In genomic region chr16:675884-676564, GRCh38 we compare ENCODE assay signal across 10 cellular contexts. TPM values are rescaled to one million over a fixed set of nuclear protein-coding genes. Genes with fewer than 3 reads are reported as not detected.
DNase-seq lines count a peak whose midpoint lies in the region; TF ChIP-seq lines count a peak whose summit lies in the region.
"Had no signal": no experiment of that assay in that cellular context is flagged by ENCODE, and none has a peak within 500 bp of the region (broad histone marks: within the 10 kb centered on the region; RNA-seq: fewer than 3 reads in every experiment).

No MANE protein-coding gene starts in this region.

- intact Hi-C loops in mammary epithelial cell (cut with micrococcal nuclease): no loop called here
- intact Hi-C loops in stomach (cut with DNase I; ENCODE audit: low total_unique reads): no loop called here

- no TSS peak for BruUV-seq in mammary epithelial cell (replicated peaks; lab: Mats Ljungman, UMichigan)

- peak overlapping the region; percentile 84 for H3K4me2 ChIP-seq in mammary epithelial cell (ENCODE audit: insufficient read depth, low read depth, low read length)

- peak overlapping the region; percentile 67; the same call in 1 of the 2 replicates for H3K4me3 ChIP-seq in HUES48 (ENCODE audit: low read depth, low read length)
- no peak overlapping the region for H3K4me3 ChIP-seq in mammary epithelial cell (replicated peaks in 1 of 3; ENCODE audit: insufficient read depth in 1 of 3, low read depth in 2 of 3, low read length in 3 of 3)
- H3K4me3 ChIP-seq in iPS-15b (ENCODE audit: low read depth, low read length): peak overlapping the region; percentile 65
- peak overlapping the region; percentile 36 to 45 (median 38) for H3K4me3 ChIP-seq in stomach

- TF ChIP-seq CTCF in mammary epithelial cell (conservative IDR thresholded peaks at IDR 0.05 in 1 of 2, IDR thresholded peaks at IDR 0.05 in 1 of 2; ENCODE audit: extremely low read depth in 1 of 2, insufficient read depth in 1 of 2, low read depth in 1 of 2, low read length in 2 of 2): no peak
- no peak for TF ChIP-seq CTCF in stomach (IDR thresholded peaks at IDR 0.05)

- H3K9ac ChIP-seq in HUES48 (ENCODE audit: low read depth, low read length): no peak overlapping the region
- H3K9ac ChIP-seq in mammary epithelial cell (ENCODE audit: insufficient read depth, low read length): no peak overlapping the region
- no peak overlapping the region for H3K9ac ChIP-seq in iPS-15b (ENCODE audit: low read depth, low read length)

- H3K9me3 ChIP-seq in HUES48 (ENCODE audit: control insufficient read depth, insufficient read depth, low read length) (no peaks in the 10 kb centered on the region), mammary epithelial cell (replicated peaks; ENCODE audit: insufficient read depth, low read length) (no peaks in the 10 kb centered on the region), iPS-15b (ENCODE audit: control insufficient read depth, insufficient read depth, low read length) (no peaks in the 10 kb centered on the region), stomach (no peaks in the 10 kb centered on the region)

- no peak overlapping the region for H2AFZ ChIP-seq in mammary epithelial cell (ENCODE audit: low read depth, low read length)

- no peaks in the 10 kb centered on the region for H3K27me3 ChIP-seq in HUES48 (ENCODE audit: control insufficient read depth, insufficient read depth, low read length)
- no peaks in the 10 kb centered on the region for H3K27me3 ChIP-seq in mammary epithelial cell (ENCODE audit: insufficient read depth, low read length)
- no peaks in the 10 kb centered on the region for H3K27me3 ChIP-seq in iPS-15b (ENCODE audit: control insufficient read depth, insufficient read depth, low read length)
- peaks cover 0 to 18% (median 0%) of the 10 kb centered on the region in 3 donors for H3K27me3 ChIP-seq in stomach

- no peak for TF ChIP-seq EP300 in stomach (IDR thresholded peaks at IDR 0.05)

- CTCF ChIA-PET in mammary epithelial cell (lab: Charles Lee; ENCODE audit: low non-redundant PET): no interaction called here

- dilution Hi-C loops in mammary epithelial cell (cut with HindIII; ENCODE audit: low sequenced_read_pairs): no loop called here

- WGBS in mammary epithelial cell (ENCODE audit: low coverage, missing lambda C conversion rate): 86% methylated on average over 13 of the region's 25 CpGs
- whole genome bisulfite sequencing in stomach, 5 donors: 34 to 47% (median 41%) methylated on average over 17 to 25 of the region's 25 CpGs

- H3K79me2 ChIP-seq in mammary epithelial cell (ENCODE audit: insufficient read depth, low read length): peaks cover 24% of the 10 kb centered on the region

- no peak for TF ChIP-seq POLR2A in stomach (IDR thresholded peaks at IDR 0.05)

- no peaks in the 10 kb centered on the region for H4K20me1 ChIP-seq in mammary epithelial cell (ENCODE audit: insufficient read depth, low read length)

- H3K27ac ChIP-seq in HUES48 (ENCODE audit: low read depth, low read length) (no peak overlapping the region), mammary epithelial cell (ENCODE audit: insufficient read depth, low read depth, low read length) (no peak overlapping the region), stomach (peak overlapping the region in 2 of 5 donors; percentile 25 to 67)
- H3K27ac ChIP-seq: SK-N-MC had no signal

- in situ Hi-C loops in mammary epithelial cell (cut with MboI; ENCODE audit: low sequenced_read_pairs in 2 of 2): no loop called here

- H3K36me3 ChIP-seq in HUES48 (ENCODE audit: control insufficient read depth, insufficient read depth, low read length) (peaks cover 32% of the 10 kb centered on the region), mammary epithelial cell (ENCODE audit: insufficient read depth, low read length) (no peaks in the 10 kb centered on the region), iPS-15b (ENCODE audit: control insufficient read depth, insufficient read depth, low read length) (peaks cover 33% of the 10 kb centered on the region), stomach (peaks cover 29 to 34% (median 33%) of the 10 kb centered on the region in 4 donors)

- H3K4me1 ChIP-seq in HUES48 (ENCODE audit: control insufficient read depth, insufficient read depth, low read length): peaks cover 28% of the 10 kb centered on the region; the same call in 1 of the 2 replicates
- H3K4me1 ChIP-seq in mammary epithelial cell (ENCODE audit: insufficient read depth, low read length): peaks cover 56% of the 10 kb centered on the region
- H3K4me1 ChIP-seq in iPS-15b (ENCODE audit: control insufficient read depth, insufficient read depth, low read length): no peaks in the 10 kb centered on the region
- H3K4me1 ChIP-seq in stomach: peaks cover 25 to 55% (median 52%) of the 10 kb centered on the region in 4 donors

- DNase-seq in mammary epithelial cell (no peak), stomach (no peak), NCI-H748 (lab: John Stamatoyannopoulos, UW; ENCODE audit: unreplicated experiment) (no peak), HCEC 1CT (no peak), Kasumi-1 (lab: John Stamatoyannopoulos, UW) (no peak)
- DNase-seq: naive B cell, NCI-H524 treated with DMSO at 0.1 percent for 48 hours had no signal

RNA-seq across cellular contexts. Expression of gene RHBDL1, which starts 0.6 kb away (rescaled TPM):
- total RNA-seq in mammary epithelial cell (1 to 10 TPM; 3.2 to 6.1 TPM), stomach (10 to 100 TPM in 1 of 5 donors, 1 to 10 TPM in 2, not detected in 2; 1.3 to 48.7 (median 6.7) TPM)
- polyA plus RNA-seq in mammary epithelial cell (2.1 TPM), stomach (1 to 10 TPM in 2 of 3 donors, not detected in 1; 2.1 to 3.3 TPM)
- not detected for polyA minus RNA-seq in mammary epithelial cell

RNA-seq across cellular contexts. Expression of gene STUB1, which starts 4.2 kb away (rescaled TPM):
- total RNA-seq in mammary epithelial cell (100 to 1,000 TPM; 126 to 156 TPM), stomach (100 to 1,000 TPM in 3 of 5 donors, 10 to 100 TPM in 2; 43.5 to 307 (median 206) TPM)
- polyA plus RNA-seq in mammary epithelial cell (189 TPM), stomach (100 to 1,000 TPM; 123 to 183 (median 128) TPM)
- polyA minus RNA-seq in mammary epithelial cell: 105 TPM

RNA-seq across cellular contexts. Expression of gene RHOT2, which starts 8.1 kb away (rescaled TPM):
- total RNA-seq in mammary epithelial cell: 100 to 1,000 TPM in 1 of 2 donors, 10 to 100 TPM in 1; 48.8 to 154 TPM
- 87.3 TPM for polyA plus RNA-seq in mammary epithelial cell
- polyA minus RNA-seq in mammary epithelial cell: 29.5 TPM
- 100 to 1,000 TPM in 3 of 5 donors, 10 to 100 TPM in 2; 41.5 to 574 (median 171) TPM for total RNA-seq in stomach
- polyA plus RNA-seq in stomach: 100 to 1,000 TPM in 1 of 3 donors, 10 to 100 TPM in 2; 68.1 to 151 (median 68.8) TPM

RNA-seq across cellular contexts. Expression of gene JMJD8, which starts 8.1 kb away (rescaled TPM):
- total RNA-seq in mammary epithelial cell (10 to 100 TPM; 21.2 to 32.4 TPM), stomach (100 to 1,000 TPM in 4 of 5 donors, 10 to 100 TPM in 1; 24.2 to 229 (median 123) TPM)
- polyA plus RNA-seq in mammary epithelial cell (42.5 TPM), stomach (10 to 100 TPM; 27.6 to 44.2 (median 31.9) TPM)
- polyA minus RNA-seq in mammary epithelial cell: 18.5 TPM

RNA-seq across cellular contexts. Expression of gene WDR24, which starts 14.2 kb away (rescaled TPM):
- 10 to 100 TPM in 1 of 2 donors, 1 to 10 TPM in 1; 5.3 to 10.3 TPM for total RNA-seq in mammary epithelial cell
- 4.3 TPM for polyA plus RNA-seq in mammary epithelial cell
- 6.9 TPM for polyA minus RNA-seq in mammary epithelial cell
- total RNA-seq in stomach: 10 to 100 TPM in 4 of 5 donors, 1 to 10 TPM in 1; 2.0 to 72.3 (median 27.4) TPM
- 1 to 10 TPM; 4.7 to 6.7 (median 5.7) TPM for polyA plus RNA-seq in stomach

Comparison
In these comparisons a context has a peak if more than half of its experiments do, and no peak if none do; other contexts are left out.
1. H3K4me3 ChIP-seq: peak in HUES48 (single experiment), iPS-15b (single experiment) and stomach (4 of 4); none in mammary epithelial cell (0 of 3).